10 cellular contexts compared by ENCODE assay signal in genomic region chr22:37454857-37455686, GRCh38. TPM values are rescaled to one million over a fixed set of nuclear protein-coding genes. Genes with fewer than 3 reads are reported as not detected.
DNase-seq lines count a peak whose midpoint lies in the region; ATAC-seq and TF ChIP-seq lines count a peak whose summit lies in the region.
"Had no signal": no experiment of that assay in that cellular context is flagged by ENCODE, and none has a peak within 500 bp of the region (broad histone marks: within the 10 kb centered on the region; RNA-seq: fewer than 3 reads in every experiment).

No MANE protein-coding gene starts in this region.

- H3K4me3 Mint-ChIP-seq in endodermal cell, result no peak overlapping the region
- H3K4me3 Mint-ChIP-seq: natural killer cell; stimulated activated memory B cell treated with anti-CD40 and anti-IgM and Interleukin-4, amounts not matched to agents 10 μg/mL and 1 μg/mL and 100 μg/mL, for 72 hours had no signal

- H3K4me1 ChIP-seq in endodermal cell (ENCODE audit: control insufficient read depth, insufficient read depth, low read length) (peaks cover 10% of the 10 kb centered on the region), transverse colon (peaks cover 0 to 4% (median 0%) of the 10 kb centered on the region in 4 donors)

- peaks cover 2% of the 10 kb centered on the region for H3K4me1 Mint-ChIP-seq in endodermal cell

- no peaks in the 10 kb centered on the region for H3K36me3 Mint-ChIP-seq in endodermal cell (ENCODE audit: low read depth)
- H3K36me3 Mint-ChIP-seq: natural killer cell had no signal

- peak overlapping the region; percentile 9 for H3K27ac Mint-ChIP-seq in endodermal cell
- H3K27ac Mint-ChIP-seq: natural killer cell; stimulated activated memory B cell treated with anti-CD40 and anti-IgM and Interleukin-4, amounts not matched to agents 10 μg/mL and 1 μg/mL and 100 μg/mL, for 72 hours had no signal

- H3K9me3 Mint-ChIP-seq in endodermal cell, result peaks cover 13% of the 10 kb centered on the region
- H3K9me3 Mint-ChIP-seq: natural killer cell had no signal

- peak; percentile 79 for DNase-seq in HCEC 1CT
- peak; percentile 70 for DNase-seq in OCI-M1 (lab: John Stamatoyannopoulos, UW)
- peak; percentile 51 for DNase-seq in endodermal cell
- DNase-seq in omental fat pad (ENCODE audit: low spot score), result no peak
- no peak for DNase-seq in transverse colon
- DNase-seq: natural killer cell had no signal

- intact Hi-C loops in transverse colon (cut with DNase I; ENCODE audit: low total_unique reads), result no loop called here

- no peaks in the 10 kb centered on the region for H3K27me3 Mint-ChIP-seq in endodermal cell (ENCODE audit: insufficient read depth)

- H3K27me3 ChIP-seq in endodermal cell (ENCODE audit: control insufficient read depth, insufficient read depth, low read length, poor library complexity, severe bottlenecking), result peaks cover 17% of the 10 kb centered on the region
- H3K27me3 ChIP-seq in transverse colon, result peaks cover 8% of the 10 kb centered on the region

- H3K4me3 ChIP-seq in endodermal cell (ENCODE audit: low read length), result no peak overlapping the region
- no peak overlapping the region for H3K4me3 ChIP-seq in transverse colon

- TF ChIP-seq CTCF in endodermal cell (conservative IDR thresholded peaks at IDR 0.05) (no peak), omental fat pad (IDR thresholded peaks at IDR 0.05) (no peak), transverse colon (IDR thresholded peaks at IDR 0.05) (no peak)

- ATAC-seq in omental fat pad (ENCODE audit: low FRiP score), result peak; percentile 69
- ATAC-seq in HG02970 (IDR thresholded peaks at IDR 0.05; ENCODE audit: low FRiP score, unreplicated experiment), result no peak
- ATAC-seq in HG03521 (IDR thresholded peaks at IDR 0.05; ENCODE audit: unreplicated experiment), result no peak
- no peak for ATAC-seq in HG02885 (IDR thresholded peaks at IDR 0.05; ENCODE audit: poor library complexity, unreplicated experiment)
- ATAC-seq: stimulated activated memory B cell treated with anti-CD40 and anti-IgM and Interleukin-4, amounts not matched to agents 10 μg/mL and 1 μg/mL and 100 μg/mL, for 72 hours had no signal

- TF ChIP-seq POLR2A in transverse colon (IDR thresholded peaks at IDR 0.05), result no peak

- in situ Hi-C loops in transverse colon (cut with MboI; ENCODE audit: low pct_ligation_motif_present in 1 of 4, low pct_unique_long_range_greater_than_20kb in 1 of 4, low sequenced_read_pairs in 3 of 4), result loop anchor here in 1 of 4 donors (10.0 kb wide), 1 partner anchor 140 kb away; no protein-coding TSS in a partner anchor

- H3K27ac ChIP-seq in endodermal cell (ENCODE audit: low read depth, low read length), result no peak overlapping the region
- no peak overlapping the region for H3K27ac ChIP-seq in transverse colon

- H3K36me3 ChIP-seq in endodermal cell (ENCODE audit: control insufficient read depth, insufficient read depth, low read length) (no peaks in the 10 kb centered on the region), transverse colon (no peaks in the 10 kb centered on the region)

- H3K9me3 ChIP-seq in endodermal cell (ENCODE audit: control insufficient read depth, low read length) (peaks cover 11% of the 10 kb centered on the region), transverse colon (no peaks in the 10 kb centered on the region)

- 75 to 77% methylated on average over 16 to 21 of the region's 21 CpGs for WGBS in endodermal cell (ENCODE audit: insufficient coverage in 1 of 2, insufficient read length in 1 of 2), 2 experiments
- 13 to 40% methylated on average over 4 to 21 of the region's 21 CpGs for WGBS in transverse colon (ENCODE audit: low coverage in 1 of 2), 2 donors

- TF ChIP-seq EP300 in transverse colon (IDR thresholded peaks at IDR 0.05; ENCODE audit: low read depth), result no peak

- no peak overlapping the region for H3K9ac ChIP-seq in endodermal cell (ENCODE audit: extremely low read depth, low read length, poor library complexity, severe bottlenecking)

RNA-seq across cellular contexts. Expression of gene ELFN2, which starts 27.8 kb away (rescaled TPM):
- total RNA-seq in endodermal cell, result under 1 TPM; 0.40 to 0.46 TPM
- 2.1 TPM for polyA plus RNA-seq in endodermal cell (2013, experiment 1 of 2)
- 1.7 TPM for polyA plus RNA-seq in endodermal cell (2013, experiment 2 of 2)
- total RNA-seq in omental fat pad, result under 1 TPM in 1 of 4 donors, not detected in 3; 0.32 TPM
- total RNA-seq in transverse colon, result under 1 TPM in 2 of 4 donors, not detected in 2; under 0.01 TPM

RNA-seq across cellular contexts. Expression of gene MFNG, which starts 31.1 kb away (rescaled TPM):
- total RNA-seq in endodermal cell, result 1 to 10 TPM; 1.9 to 6.6 TPM
- polyA plus RNA-seq in endodermal cell (2013, experiment 1 of 2), result 25.3 TPM
- 22.9 TPM for polyA plus RNA-seq in endodermal cell (2013, experiment 2 of 2)
- 10 to 100 TPM; 16.0 to 64.2 (median 35.7) TPM for total RNA-seq in omental fat pad
- total RNA-seq in transverse colon, result 10 to 100 TPM in 3 of 4 donors, 1 to 10 TPM in 1; 2.8 to 26.4 (median 15.7) TPM

Comparison
In these comparisons a context has a peak if more than half of its experiments do, and no peak if none do; other contexts are left out.
1. DNase-seq: peak in HCEC 1CT (single experiment), OCI-M1 (single experiment) and endodermal cell (single experiment); none in omental fat pad (single experiment) and transverse colon (single experiment).